In the genomic region with DNA sequence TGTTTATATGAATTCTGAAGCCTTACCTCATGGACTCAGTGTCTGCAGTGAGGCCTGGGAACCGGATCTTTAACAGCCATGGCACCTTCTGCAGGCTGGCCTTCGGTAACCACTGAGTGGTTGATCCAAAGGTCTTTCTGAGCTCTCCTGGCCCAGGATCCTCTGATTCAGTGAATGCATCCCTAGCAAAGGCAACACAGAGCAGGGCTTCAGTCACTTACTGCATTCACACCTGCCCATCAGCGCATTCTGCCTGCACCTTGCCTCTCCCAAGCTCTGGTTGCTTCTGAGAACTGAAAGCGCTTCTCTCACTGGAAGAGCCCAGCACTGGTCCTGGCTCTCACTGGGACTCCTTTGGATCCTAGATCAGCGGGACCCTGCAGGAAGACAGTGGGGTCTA, we compare ENCODE assay signal across 15 cellular contexts. TPM values are rescaled to one million over a fixed set of nuclear protein-coding genes. Genes with fewer than 3 reads are reported as not detected.
"Had no signal": no experiment of that assay in that cellular context is flagged by ENCODE, and none has a peak within 500 bp of the region (broad histone marks: within the 10 kb centered on the region; RNA-seq: fewer than 3 reads in every experiment).

No MANE protein-coding gene starts in this region.

- H3K27ac Mint-ChIP-seq: activated T-helper 1 cell treated with anti-CD3 and anti-CD28 coated beads, Interleukin-12 subunit alpha, Interleukin-12 subunit beta, Interleukin-2, Interleukin-4 antibody, amounts not matched to agents 30 ng/mL and 10 ng/mL and 1 ng/mL, durations not matched to agents 14 hours and 24 hours and 36 hours; endodermal cell; nephron progenitor cell; T-cell had no signal

- H3K4me1 Mint-ChIP-seq: endodermal cell, T-cell had no signal

- H3K36me3 Mint-ChIP-seq: T-cell had no signal

- DNase-seq: activated naive CD4-positive, alpha-beta T cell; dermis blood vessel endothelial cell; endodermal cell; erythroblast; glutamatergic neuron; nephron progenitor cell; psoas muscle; T-cell; T1000 had no signal

- H3K27me3 ChIP-seq: cardiac muscle cell had no signal

- H3K4me1 ChIP-seq: psoas muscle had no signal

- H3K4me3 ChIP-seq: cardiac muscle cell, psoas muscle, SK-N-MC had no signal

- H3K4me3 Mint-ChIP-seq: activated T-helper 1 cell treated with anti-CD3 and anti-CD28 coated beads, Interleukin-12 subunit alpha, Interleukin-12 subunit beta, Interleukin-2, Interleukin-4 antibody, amounts not matched to agents 30 ng/mL and 10 ng/mL and 1 ng/mL, durations not matched to agents 14 hours and 24 hours and 36 hours; endodermal cell; nephron progenitor cell; T-cell had no signal

- H3K9me3 Mint-ChIP-seq: activated T-helper 1 cell treated with anti-CD3 and anti-CD28 coated beads, Interleukin-12 subunit alpha, Interleukin-12 subunit beta, Interleukin-2, Interleukin-4 antibody, amounts not matched to agents 30 ng/mL and 10 ng/mL and 1 ng/mL, durations not matched to agents 14 hours and 24 hours and 36 hours; endodermal cell; T-cell had no signal

- H3K27ac ChIP-seq: cardiac muscle cell, psoas muscle, SK-N-MC had no signal

- H3K9me3 ChIP-seq: psoas muscle had no signal

- ATAC-seq: T-cell had no signal

- H3K36me3 ChIP-seq: cardiac muscle cell had no signal

RNA-seq across cellular contexts. Expression of gene CST9, which starts 8.4 kb away (rescaled TPM):
- total RNA-seq: activated T-helper 1 cell treated with anti-CD3 and anti-CD28 coated beads, Interleukin-12 subunit alpha, Interleukin-12 subunit beta, Interleukin-2, Interleukin-4 antibody, amounts not matched to agents 30 ng/mL and 10 ng/mL and 1 ng/mL, durations not matched to agents 14 hours and 24 hours and 36 hours; cardiac muscle cell; dermis blood vessel endothelial cell; endodermal cell; osteoblast; psoas muscle; skeletal muscle tissue; T-cell; ureter had no signal

RNA-seq across cellular contexts. Expression of gene CST9L, which starts 45.9 kb away (rescaled TPM):
- total RNA-seq: activated T-helper 1 cell treated with anti-CD3 and anti-CD28 coated beads, Interleukin-12 subunit alpha, Interleukin-12 subunit beta, Interleukin-2, Interleukin-4 antibody, amounts not matched to agents 30 ng/mL and 10 ng/mL and 1 ng/mL, durations not matched to agents 14 hours and 24 hours and 36 hours; cardiac muscle cell; dermis blood vessel endothelial cell; endodermal cell; osteoblast; psoas muscle; skeletal muscle tissue; T-cell; ureter had no signal
